In the genomic region with DNA sequence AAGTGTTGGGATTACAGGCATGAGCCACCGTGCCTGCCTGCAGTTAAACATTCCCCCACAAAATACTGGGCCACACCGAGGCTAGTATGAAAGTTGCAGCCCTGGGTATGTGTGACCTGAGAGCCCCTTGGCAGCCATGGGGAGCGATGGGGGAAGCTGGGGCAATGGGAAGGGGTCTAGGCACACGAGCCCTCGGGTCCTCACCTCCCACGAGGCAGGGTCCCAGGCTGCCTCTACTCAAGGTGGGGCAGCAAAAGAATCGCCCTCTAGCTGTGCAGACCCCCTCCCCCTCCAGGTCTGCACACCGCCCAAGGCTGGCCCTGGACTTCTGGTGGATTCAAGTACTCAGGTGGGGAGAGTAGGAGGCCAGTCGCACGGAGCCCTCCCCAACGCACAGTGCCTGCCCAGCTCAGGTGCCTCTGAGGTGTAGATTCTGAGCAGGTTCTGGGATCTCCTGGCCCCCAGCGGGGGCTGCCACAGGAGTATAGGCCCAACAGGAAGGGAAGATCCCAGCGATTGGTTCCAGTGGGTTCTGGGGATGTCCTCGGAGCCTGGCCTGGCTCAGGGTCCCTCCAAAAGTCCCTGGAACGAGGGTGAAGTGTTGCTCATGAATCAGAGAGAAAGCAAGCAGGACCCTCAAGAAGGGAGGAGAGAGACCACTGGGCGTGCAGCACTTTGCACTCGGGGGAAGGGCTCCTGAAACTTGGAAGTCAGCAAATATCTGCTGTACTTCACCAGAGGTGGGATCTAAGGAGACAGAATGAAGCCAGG, we compare ENCODE assay signal across 14 cellular contexts. TPM values are rescaled to one million over a fixed set of nuclear protein-coding genes. Genes with fewer than 3 reads are reported as not detected.
DNase-seq lines count a peak whose midpoint lies in the region; ATAC-seq and TF ChIP-seq lines count a peak whose summit lies in the region.
"Had no signal": no experiment of that assay in that cellular context is flagged by ENCODE, and none has a peak within 500 bp of the region (broad histone marks: within the 10 kb centered on the region; RNA-seq: fewer than 3 reads in every experiment).

No MANE protein-coding gene starts in this region.

- no peak overlapping the region for H3K27ac ChIP-seq in left ventricle myocardium inferior (replicated peaks)
- H3K27ac ChIP-seq in gastrocnemius medialis: no peak overlapping the region

- no peak for ATAC-seq in gastrocnemius medialis

- peak; percentile 12 for DNase-seq in activated CD8-positive, alpha-beta memory T cell treated with anti-CD3 and anti-CD28 coated beads, Interleukin-2, amount 50 U/mL, for 4 hours
- no peak for DNase-seq in activated CD8-positive, alpha-beta memory T cell treated with anti-CD3 and anti-CD28 coated beads, Interleukin-2, amount 50 U/mL, for 48 hours
- DNase-seq in D341Med (ENCODE audit: low spot score) (peak; percentile 19), left ventricle myocardium inferior (peak; percentile 0), gastrocnemius medialis (peak; percentile 1 to 8), GM20000 (ENCODE audit: low spot score) (no peak), hypothalamus (lab: John Stamatoyannopoulos, UW) (no peak), NOMO-1 treated with dmso at 0.1 percent for 144 hours (lab: John Stamatoyannopoulos, UW; ENCODE audit: unreplicated experiment) (no peak)
- DNase-seq: naive B cell, NCI-H1436 treated with DMSO at 0.1 percent for 48 hours had no signal

- H3K4me3 ChIP-seq in left ventricle myocardium inferior: no peak overlapping the region
- H3K4me3 ChIP-seq in gastrocnemius medialis: no peak overlapping the region
- H3K4me3 ChIP-seq: lung, smooth muscle cell had no signal

- no peak for TF ChIP-seq POLR2A in gastrocnemius medialis (IDR thresholded peaks at IDR 0.05)

- in situ Hi-C loops in gastrocnemius medialis (cut with MboI; ENCODE audit: low sequenced_read_pairs in 4 of 4): no loop called here

- no peaks in the 10 kb centered on the region for H3K4me1 ChIP-seq in left ventricle myocardium inferior
- no peaks in the 10 kb centered on the region for H3K4me1 ChIP-seq in gastrocnemius medialis

- no peak for TF ChIP-seq CTCF in left ventricle myocardium inferior (IDR thresholded peaks at IDR 0.05; ENCODE audit: borderline replicate concordance)
- no peak for TF ChIP-seq CTCF in gastrocnemius medialis (IDR thresholded peaks at IDR 0.05 in 4 of 5, conservative IDR thresholded peaks at IDR 0.05 in 1 of 5)
- TF ChIP-seq CTCF in GM20000 (IDR thresholded peaks at IDR 0.05; ENCODE audit: extremely low read depth, missing control alignments): no peak

- intact Hi-C loops in left ventricle myocardium inferior (cut with micrococcal nuclease) (no loop called here), gastrocnemius medialis (cut with DNase I; ENCODE audit: low total_unique reads) (no loop called here)

- H3K36me3 ChIP-seq in left ventricle myocardium inferior (no peaks in the 10 kb centered on the region), gastrocnemius medialis (no peaks in the 10 kb centered on the region)

- H3K9me3 ChIP-seq in left ventricle myocardium inferior (replicated peaks) (no peaks in the 10 kb centered on the region), gastrocnemius medialis (no peaks in the 10 kb centered on the region)

- H3K27me3 ChIP-seq in left ventricle myocardium inferior (ENCODE audit: low read depth): no peaks in the 10 kb centered on the region
- H3K27me3 ChIP-seq in gastrocnemius medialis: no peaks in the 10 kb centered on the region

RNA-seq across cellular contexts. Expression of gene GPR35, which starts 2.6 kb away (rescaled TPM):
- total RNA-seq in left ventricle myocardium inferior: 1.3 TPM
- total RNA-seq in gastrocnemius medialis: 1 to 10 TPM in 1 of 4 donors, under 1 TPM in 3; 0.72 to 1.8 (median 0.87) TPM

RNA-seq across cellular contexts. Expression of gene CAPN10, which starts 41.4 kb away (rescaled TPM):
- 31.2 TPM for total RNA-seq in left ventricle myocardium inferior
- 10 to 100 TPM in 1 of 4 donors, 1 to 10 TPM in 3; 6.8 to 12.2 (median 7.5) TPM for total RNA-seq in gastrocnemius medialis

RNA-seq across cellular contexts. Expression of gene AQP12B, which starts 54.8 kb away (rescaled TPM):
- total RNA-seq in left ventricle myocardium inferior: not detected
- total RNA-seq in gastrocnemius medialis: not detected
- total RNA-seq: frontal cortex, smooth muscle cell, ureter had no signal

RNA-seq across cellular contexts. Expression of gene RNPEPL1, which starts 59.6 kb away (rescaled TPM):
- 80.1 TPM for total RNA-seq in left ventricle myocardium inferior
- total RNA-seq in gastrocnemius medialis: 100 to 1,000 TPM in 2 of 4 donors, 10 to 100 TPM in 2; 31.9 to 124 (median 99.6) TPM

Comparison
In these comparisons a context has a peak if more than half of its experiments do, and no peak if none do; other contexts are left out.
1. DNase-seq: peak in activated CD8-positive, alpha-beta memory T cell treated with anti-CD3 and anti-CD28 coated beads, Interleukin-2, amount 50 U/mL, for 4 hours (single experiment), D341Med (single experiment), left ventricle myocardium inferior (single experiment) and gastrocnemius medialis (2 of 2); none in activated CD8-positive, alpha-beta memory T cell treated with anti-CD3 and anti-CD28 coated beads, Interleukin-2, amount 50 U/mL, for 48 hours (single experiment), GM20000 (single experiment), hypothalamus (0 of 51) and NOMO-1 treated with dmso at 0.1 percent for 144 hours (single experiment).